9 cellular contexts compared by ENCODE assay signal in genomic region chr18:27004056-27004829, GRCh38.
A peak's percentile ranks its signal among the peaks of the same experiment; 100 is the strongest.
DNase-seq lines count a peak whose midpoint lies in the region; ATAC-seq and TF ChIP-seq lines count a peak whose summit lies in the region.
"Had no signal": no experiment of that assay in that cellular context is flagged by ENCODE, and none has a peak within 500 bp of the region (broad histone marks: within the 10 kb centered on the region; RNA-seq: fewer than 3 reads in every experiment).

No MANE protein-coding gene starts in this region.

- H3K27me3 ChIP-seq in dorsolateral prefrontal cortex (no peaks in the 10 kb centered on the region), ovary (no peaks in the 10 kb centered on the region)
- H3K27me3 ChIP-seq: spleen had no signal

- H3K27ac Mint-ChIP-seq in Calu3 (ENCODE audit: unreplicated experiment), result no peak overlapping the region

- DNase-seq in NCI-H1694 (lab: John Stamatoyannopoulos, UW), result peak; percentile 30
- DNase-seq in dorsolateral prefrontal cortex, result no peak
- DNase-seq in ovary, result no peak
- DNase-seq in Calu3, result no peak
- DNase-seq: spleen had no signal

- ATAC-seq in GM21381 (IDR thresholded peaks at IDR 0.05; ENCODE audit: unreplicated experiment), result no peak
- ATAC-seq in activated CD4-positive, CD25-positive, alpha-beta regulatory T cell treated with anti-CD3 and anti-CD28 coated beads, Interleukin-2, amount 50 U/mL, for 24 hours, result no peak
- ATAC-seq: esophagus mucosa had no signal

- H3K36me3 Mint-ChIP-seq in Calu3 (ENCODE audit: insufficient read depth, unreplicated experiment), result no peaks in the 10 kb centered on the region

- no TSS peak for BruUV-seq in Calu3 (replicated peaks; lab: Mats Ljungman, UMichigan)

- TF ChIP-seq POLR2A in ovary (IDR thresholded peaks at IDR 0.05), result no peak

- no peak overlapping the region for H3K27ac ChIP-seq in dorsolateral prefrontal cortex
- no peak overlapping the region for H3K27ac ChIP-seq in ovary
- H3K27ac ChIP-seq: spleen had no signal

- no peak for TF ChIP-seq EP300 in ovary (IDR thresholded peaks at IDR 0.05)

- H3K4me1 ChIP-seq in ovary (ENCODE audit: insufficient read depth), result no peaks in the 10 kb centered on the region
- H3K4me1 ChIP-seq: spleen had no signal

- H3K27me3 Mint-ChIP-seq in Calu3 (ENCODE audit: unreplicated experiment), result no peaks in the 10 kb centered on the region

- H3K4me1 Mint-ChIP-seq in Calu3 (ENCODE audit: low read depth, unreplicated experiment), result peaks cover 22% of the 10 kb centered on the region

- H3K4me3 ChIP-seq in dorsolateral prefrontal cortex (peak overlapping the region in 1 of 59 donors; percentile 9), ovary (no peak overlapping the region)
- H3K4me3 ChIP-seq: spleen had no signal

- CTCF ChIA-PET in Calu3 (lab: Charles Lee), result no interaction called here

- peak; percentile 38 for TF ChIP-seq CTCF in GM12873 (IDR thresholded peaks at IDR 0.05; ENCODE audit: insufficient read depth, low read depth, low read length, missing control alignments)
- peak; percentile 34 to 80 (median 64) for TF ChIP-seq CTCF in dorsolateral prefrontal cortex (IDR thresholded peaks at IDR 0.05 in 54 of 56, conservative IDR thresholded peaks at IDR 0.05 in 2 of 56; ENCODE audit: low read depth in 1 of 56, partially characterized antibody in 56 of 56)
- peak; percentile 35 to 49 (median 49) for TF ChIP-seq CTCF in ovary (IDR thresholded peaks at IDR 0.05)
- TF ChIP-seq CTCF in Calu3 (IDR thresholded peaks at IDR 0.05; ENCODE audit: unreplicated experiment), result no peak

- no peaks in the 10 kb centered on the region for H3K36me3 ChIP-seq in ovary
- H3K36me3 ChIP-seq: spleen had no signal

- intact Hi-C loops in dorsolateral prefrontal cortex (cut with DNase I) (loop anchor here in 1 of 2 donors (10.0 kb wide), 4 partner anchors 199 to 699 kb away; no protein-coding TSS in a partner anchor), ovary (cut with DNase I) (loop anchor here in 1 of 4 donors (10.0 kb wide), 1 partner anchor 189 kb away; no protein-coding TSS in a partner anchor), Calu3 (cut with micrococcal nuclease; ENCODE audit: unreplicated experiment) (no loop called here)

- WGBS in ovary, 3 donors, result 37 to 47% (median 39%) methylated on average over 9 of the region's 9 CpGs

- H3K4me3 Mint-ChIP-seq in Calu3 (ENCODE audit: low read depth, unreplicated experiment), result no peak overlapping the region

- H3K9me3 Mint-ChIP-seq in Calu3 (ENCODE audit: low read depth, unreplicated experiment), result no peaks in the 10 kb centered on the region

- H3K9me3 ChIP-seq in ovary, result no peaks in the 10 kb centered on the region
- H3K9me3 ChIP-seq: spleen had no signal
